ENCODE assay signal across 17 cellular contexts in genomic region chrX:46117234-46117633, GRCh38.
"Had no signal": no experiment of that assay in that cellular context is flagged by ENCODE, and none has a peak within 500 bp of the region (broad histone marks: within the 10 kb centered on the region; RNA-seq: fewer than 3 reads in every experiment).

No MANE protein-coding gene starts in this region.

- H3K9me3 ChIP-seq: spleen, upper lobe of right lung had no signal

- H3K4me1 Mint-ChIP-seq: activated naive CD8-positive, alpha-beta T cell treated with anti-CD3 and anti-CD28 coated beads for 36 hours; endodermal cell; naive thymus-derived CD4-positive, alpha-beta T cell; neural progenitor cell had no signal

- H3K27ac Mint-ChIP-seq: activated CD4-positive, alpha-beta memory T cell treated with anti-CD3 and anti-CD28 coated beads for 36 hours; activated naive CD8-positive, alpha-beta T cell treated with anti-CD3 and anti-CD28 coated beads for 36 hours; endodermal cell; naive thymus-derived CD4-positive, alpha-beta T cell; neural progenitor cell had no signal

- H3K36me3 Mint-ChIP-seq: activated CD4-positive, alpha-beta memory T cell treated with anti-CD3 and anti-CD28 coated beads for 36 hours; activated naive CD8-positive, alpha-beta T cell treated with anti-CD3 and anti-CD28 coated beads for 36 hours; naive thymus-derived CD4-positive, alpha-beta T cell; neural progenitor cell had no signal

- H3K4me1 ChIP-seq: neural progenitor cell, spleen, upper lobe of right lung had no signal

- H3K27me3 ChIP-seq: neural progenitor cell, upper lobe of right lung had no signal

- H2AFZ ChIP-seq: neural progenitor cell had no signal

- H3K27me3 Mint-ChIP-seq: activated CD4-positive, alpha-beta memory T cell treated with anti-CD3 and anti-CD28 coated beads for 36 hours had no signal

- H3K9ac ChIP-seq: neural progenitor cell had no signal

- H3K4me2 ChIP-seq: neural progenitor cell had no signal

- H3K4me3 Mint-ChIP-seq: activated CD4-positive, alpha-beta memory T cell treated with anti-CD3 and anti-CD28 coated beads for 36 hours; activated naive CD8-positive, alpha-beta T cell treated with anti-CD3 and anti-CD28 coated beads for 36 hours; endodermal cell; naive thymus-derived CD4-positive, alpha-beta T cell; neural progenitor cell had no signal

- H3K9me3 Mint-ChIP-seq: activated CD4-positive, alpha-beta memory T cell treated with anti-CD3 and anti-CD28 coated beads for 36 hours; activated naive CD8-positive, alpha-beta T cell treated with anti-CD3 and anti-CD28 coated beads for 36 hours had no signal

- H3K27ac ChIP-seq: neural progenitor cell, spleen, upper lobe of right lung had no signal

- H3K4me3 ChIP-seq: lung, neural progenitor cell, spleen, upper lobe of right lung had no signal

- ATAC-seq: naive thymus-derived CD4-positive, alpha-beta T cell; upper lobe of right lung had no signal

- DNase-seq: activated CD4-positive, alpha-beta memory T cell treated with anti-CD3 and anti-CD28 coated beads for 36 hours; activated CD4-positive, alpha-beta T cell treated with anti-CD3 and anti-CD28 coated beads for 48 hours; activated naive CD4-positive, alpha-beta T cell treated with Interleukin-2 at 50 U/mL for 16 hours; activated naive CD8-positive, alpha-beta T cell treated with anti-CD3 and anti-CD28 coated beads for 36 hours; activated T-cell treated with anti-CD3 and anti-CD28 coated beads, Interleukin-2, amount 50 U/mL, for 48 hours; cerebellar nuclear complex; cortex of kidney; endodermal cell; foreskin melanocyte; naive thymus-derived CD4-positive, alpha-beta T cell; retina; spleen; stimulated activated CD4-positive, alpha-beta T cell treated with anti-CD3 and anti-CD28 coated beads, Interleukin-4, amount 100 ng/mL, for 24 hours; stimulated activated naive CD4-positive, alpha-beta T cell treated with Interleukin-2 at 50 U/mL for 16 hours; upper lobe of right lung had no signal

- H3K36me3 ChIP-seq: neural progenitor cell, spleen, upper lobe of right lung had no signal
